ENCODE assay signal across 14 cellular contexts in genomic region chr2:73696521-73696920, GRCh38. TPM values are rescaled to one million over a fixed set of nuclear protein-coding genes. Genes with fewer than 3 reads are reported as not detected.
"Had no signal": no experiment of that assay in that cellular context is flagged by ENCODE, and none has a peak within 500 bp of the region (broad histone marks: within the 10 kb centered on the region; RNA-seq: fewer than 3 reads in every experiment).

No MANE protein-coding gene starts in this region.

RNA-seq across cellular contexts. Expression of gene NAT8, which starts 54.3 kb away (rescaled TPM):
- total RNA-seq: activated B cell treated with CpG ODN at 0.5 μM for 24 hours; activated CD4-positive, alpha-beta memory T cell treated with anti-CD3 and anti-CD28 coated beads for 36 hours; activated CD4-positive, alpha-beta memory T cell treated with anti-CD3 and anti-CD28 coated beads, Interleukin-2, amount 10 ng/mL, durations not matched to agents 7 days and 5 days; activated CD4-positive, alpha-beta T cell treated with anti-CD3 and anti-CD28 coated beads for 36 hours; activated CD4-positive, alpha-beta T cell treated with anti-CD3 and anti-CD28 coated beads, Interleukin-2, amount 10 ng/mL, durations not matched to agents 24 days and 14 days; activated CD4-positive, alpha-beta T cell treated with anti-CD3 and anti-CD28 coated beads, Interleukin-2, amount 10 ng/mL, durations not matched to agents 7 days and 5 days; activated CD8-positive, alpha-beta memory T cell treated with anti-CD3 and anti-CD28 coated beads for 36 hours; activated CD8-positive, alpha-beta memory T cell treated with anti-CD3 and anti-CD28 coated beads, Interleukin-2, amount 10 ng/mL, durations not matched to agents 7 days and 5 days; activated CD8-positive, alpha-beta T cell treated with anti-CD3 and anti-CD28 coated beads for 36 hours; activated CD8-positive, alpha-beta T cell treated with anti-CD3 and anti-CD28 coated beads, Interleukin-2, amount 10 ng/mL, durations not matched to agents 7 days and 5 days; T-helper 1 cell treated with Interleukin-12 subunit alpha and Interleukin-12 subunit beta and Interleukin-4 antibody, amounts not matched to agents 30 ng/mL and 1 ng/mL, for 36 hours; T-helper 17 cell; T-helper 2 cell treated with Interferon-gamma antibody and Interleukin-4, amounts not matched to agents 100 ng/mL and 5 ng/mL, for 36 hours; WTC11 had no signal
